In genomic region chr5:102666164-102666951, GRCh38 we compare ENCODE assay signal across 14 cellular contexts.
DNase-seq lines count a peak whose midpoint lies in the region; ATAC-seq and TF ChIP-seq lines count a peak whose summit lies in the region.
"Had no signal": no experiment of that assay in that cellular context is flagged by ENCODE, and none has a peak within 500 bp of the region (broad histone marks: within the 10 kb centered on the region; RNA-seq: fewer than 3 reads in every experiment).

No MANE protein-coding gene starts in this region.

- no peaks in the 10 kb centered on the region for H3K36me3 ChIP-seq in adipocyte (ENCODE audit: control insufficient read depth, insufficient read depth, low read length, severe bottlenecking)
- H3K36me3 ChIP-seq: sigmoid colon, SJSA1, tibial nerve had no signal

- H3K27me3 ChIP-seq in adipocyte (replicated peaks; ENCODE audit: control insufficient read depth, insufficient read depth, low read length), result no peaks in the 10 kb centered on the region
- H3K27me3 ChIP-seq: sigmoid colon, SJSA1, tibial nerve had no signal

- POLR2A ChIA-PET in naive thymus-derived CD8-positive, alpha-beta T cell (lab: Charles Lee), result no interaction called here

- peaks cover 4% of the 10 kb centered on the region for H3K9me3 Mint-ChIP-seq in neural crest cell
- H3K9me3 Mint-ChIP-seq in activated T-cell treated with anti-CD3 and anti-CD28 coated beads, Interleukin-2, amount 50 U/mL, for 4 hours, result no peaks in the 10 kb centered on the region
- H3K9me3 Mint-ChIP-seq in naive thymus-derived CD8-positive, alpha-beta T cell, result peaks cover 0 to 2% (median 0%) of the 10 kb centered on the region in 9 donors
- H3K9me3 Mint-ChIP-seq: memory B cell had no signal

- no peak overlapping the region for H3K4me3 ChIP-seq in adipocyte (ENCODE audit: low read length)
- H3K4me3 ChIP-seq: sigmoid colon, SJSA1, tibial nerve had no signal

- TF ChIP-seq CTCF in neural crest cell (conservative IDR thresholded peaks at IDR 0.05), result no peak

- peaks cover 33% of the 10 kb centered on the region for H3K4me1 Mint-ChIP-seq in neural crest cell
- H3K4me1 Mint-ChIP-seq in activated T-cell treated with anti-CD3 and anti-CD28 coated beads, Interleukin-2, amount 50 U/mL, for 4 hours (ENCODE audit: low read depth), result no peaks in the 10 kb centered on the region
- H3K4me1 Mint-ChIP-seq in naive thymus-derived CD8-positive, alpha-beta T cell, result no peaks in the 10 kb centered on the region
- H3K4me1 Mint-ChIP-seq: memory B cell had no signal

- no peak for ATAC-seq in activated T-cell treated with anti-CD3 and anti-CD28 coated beads, Interleukin-2, amount 50 U/mL, for 4 hours
- ATAC-seq in naive thymus-derived CD8-positive, alpha-beta T cell, result no peak

- no peak overlapping the region for H3K9ac ChIP-seq in adipocyte (ENCODE audit: low read length)

- H3K36me3 Mint-ChIP-seq in neural crest cell (ENCODE audit: low read depth), result peaks cover 9% of the 10 kb centered on the region
- no peaks in the 10 kb centered on the region for H3K36me3 Mint-ChIP-seq in activated T-cell treated with anti-CD3 and anti-CD28 coated beads, Interleukin-2, amount 50 U/mL, for 4 hours (ENCODE audit: insufficient read depth)
- no peaks in the 10 kb centered on the region for H3K36me3 Mint-ChIP-seq in naive thymus-derived CD8-positive, alpha-beta T cell
- H3K36me3 Mint-ChIP-seq: memory B cell had no signal

- DNase-seq in DMS79 (lab: John Stamatoyannopoulos, UW) (peak; percentile 10), NCI-H2029 (lab: John Stamatoyannopoulos, UW) (peak; percentile 72), adipocyte (ENCODE audit: low read depth) (peak; percentile 24), neural crest cell (ENCODE audit: low read depth, low spot score) (peak; percentile 31), hippocampal formation (lab: John Stamatoyannopoulos, UW) (no peak), hepatic stellate cell (ENCODE audit: low spot score) (no peak)
- no peak for DNase-seq in activated T-cell treated with anti-CD3 and anti-CD28 coated beads, Interleukin-2, amount 50 U/mL, for 4 hours
- DNase-seq in naive thymus-derived CD8-positive, alpha-beta T cell, result no peak
- DNase-seq: Calu3, glutamatergic neuron, sigmoid colon had no signal

- H3K27ac Mint-ChIP-seq in neural crest cell (ENCODE audit: unreplicated experiment), result no peak overlapping the region
- H3K27ac Mint-ChIP-seq in naive thymus-derived CD8-positive, alpha-beta T cell, result no peak overlapping the region
- H3K27ac Mint-ChIP-seq: memory B cell had no signal

- H3K4me1 ChIP-seq in adipocyte (ENCODE audit: control insufficient read depth, insufficient read depth, low read length), result peaks cover 17% of the 10 kb centered on the region
- H3K4me1 ChIP-seq: tibial nerve had no signal

- no peak overlapping the region for H3K4me3 Mint-ChIP-seq in neural crest cell
- no peak overlapping the region for H3K4me3 Mint-ChIP-seq in activated T-cell treated with anti-CD3 and anti-CD28 coated beads, Interleukin-2, amount 50 U/mL, for 4 hours
- H3K4me3 Mint-ChIP-seq in naive thymus-derived CD8-positive, alpha-beta T cell, result no peak overlapping the region
- H3K4me3 Mint-ChIP-seq: memory B cell had no signal

- H3K27me3 Mint-ChIP-seq in neural crest cell (ENCODE audit: low read depth), result no peaks in the 10 kb centered on the region
- H3K27me3 Mint-ChIP-seq in activated T-cell treated with anti-CD3 and anti-CD28 coated beads, Interleukin-2, amount 50 U/mL, for 4 hours (ENCODE audit: low read depth), result peaks cover 11% of the 10 kb centered on the region
- peaks cover 2 to 8% (median 5%) of the 10 kb centered on the region in 5 donors for H3K27me3 Mint-ChIP-seq in naive thymus-derived CD8-positive, alpha-beta T cell

- H3K9me3 ChIP-seq in adipocyte (ENCODE audit: control insufficient read depth, low read length), result no peaks in the 10 kb centered on the region
- H3K9me3 ChIP-seq: sigmoid colon, SJSA1, tibial nerve had no signal

Comparison
In these comparisons a context has a peak if more than half of its experiments do, and no peak if none do; other contexts are left out.
1. DNase-seq: peak in DMS79 (single experiment), NCI-H2029 (single experiment), adipocyte (single experiment) and neural crest cell (single experiment); none in activated T-cell treated with anti-CD3 and anti-CD28 coated beads, Interleukin-2, amount 50 U/mL, for 4 hours (single experiment), hippocampal formation (0 of 2), naive thymus-derived CD8-positive, alpha-beta T cell (0 of 10) and hepatic stellate cell (single experiment).